Comparison of ENCODE assay signal across 9 cellular contexts in genomic region chr6:111844376-111844775, GRCh38. TPM values are rescaled to one million over a fixed set of nuclear protein-coding genes. Genes with fewer than 3 reads are reported as not detected.
DNase-seq lines count a peak whose midpoint lies in the region; ATAC-seq and TF ChIP-seq lines count a peak whose summit lies in the region.
"Had no signal": no experiment of that assay in that cellular context is flagged by ENCODE, and none has a peak within 500 bp of the region (broad histone marks: within the 10 kb centered on the region; RNA-seq: fewer than 3 reads in every experiment).

No MANE protein-coding gene starts in this region.

- H3K36me3 ChIP-seq in HUES64 (ENCODE audit: insufficient read depth, low read length) (no peaks in the 10 kb centered on the region), mesenchymal stem cell (ENCODE audit: control insufficient read depth in 1 of 2, insufficient read depth in 2 of 2, low read depth in 1 of 2, low read length in 2 of 2) (peaks cover 0 to 46% of the 10 kb centered on the region in 2 experiments), PC-3 (ENCODE audit: low read depth, low read length) (no peaks in the 10 kb centered on the region)

- peaks cover 23% of the 10 kb centered on the region for H3K79me1 ChIP-seq in mesenchymal stem cell (replicated peaks; ENCODE audit: low read length, poor library complexity, severe bottlenecking)

- BruUV-seq in PC-3 (replicated peaks; lab: Mats Ljungman, UMichigan) = no TSS peak

- CTCF ChIA-PET in PC-3 (lab: Charles Lee) = no interaction called here

- no peak overlapping the region for H3K4me3 ChIP-seq in HUES64 (ENCODE audit: low read length)
- no peak overlapping the region for H3K4me3 ChIP-seq in mesenchymal stem cell (ENCODE audit: insufficient read depth in 1 of 2, low read depth in 1 of 2, low read length in 2 of 2)
- H3K4me3 ChIP-seq in PC-3 (ENCODE audit: low read length) = no peak overlapping the region

- no peaks in the 10 kb centered on the region for H3K9me3 ChIP-seq in HUES64 (ENCODE audit: insufficient read depth, low read depth, low read length)
- H3K9me3 ChIP-seq in mesenchymal stem cell (ENCODE audit: control insufficient read depth, low read length) = no peaks in the 10 kb centered on the region
- no peaks in the 10 kb centered on the region for H3K9me3 ChIP-seq in PC-3 (ENCODE audit: low read length)

- no peak for TF ChIP-seq CTCF in PC-3 (conservative IDR thresholded peaks at IDR 0.05; ENCODE audit: low read depth, low read length)

- H3K9me2 ChIP-seq in PC-3 (replicated peaks; ENCODE audit: low read length) = no peaks in the 10 kb centered on the region

- DNase-seq in mesenchymal stem cell = no peak
- no peak for DNase-seq in PC-3
- DNase-seq in pons (ENCODE audit: low spot score) = no peak
- DNase-seq in activated CD4-positive, alpha-beta T cell treated with anti-CD3 and anti-CD28 coated beads, Interleukin-2, amount 50 U/mL, for 4 hours = no peak
- no peak for DNase-seq in amygdala (lab: John Stamatoyannopoulos, UW)
- DNase-seq: T1000 had no signal

- no peak overlapping the region for H2BK120ac ChIP-seq in mesenchymal stem cell (ENCODE audit: low read depth, low read length)

- no peak overlapping the region for H3K4me2 ChIP-seq in mesenchymal stem cell (ENCODE audit: low read length, poor library complexity, severe bottlenecking)
- no peak overlapping the region for H3K4me2 ChIP-seq in PC-3 (ENCODE audit: low read length)

- H3K79me2 ChIP-seq in PC-3 (ENCODE audit: low read length) = 0 out of 2 replicates have a peak, but pooled peaks cover 4% of the 10 kb centered on the region

- no peak overlapping the region for H2BK15ac ChIP-seq in mesenchymal stem cell (ENCODE audit: low read depth, poor library complexity, severe bottlenecking)

- H4K91ac ChIP-seq in mesenchymal stem cell (ENCODE audit: low read length) = no peak overlapping the region

- H2AFZ ChIP-seq in mesenchymal stem cell (ENCODE audit: low read depth, low read length) (no peak overlapping the region), PC-3 (ENCODE audit: low read length) (no peak overlapping the region)

- H3K4me1 ChIP-seq in HUES64 (ENCODE audit: insufficient read depth, low read length) (peaks cover 71% of the 10 kb centered on the region), mesenchymal stem cell (ENCODE audit: control insufficient read depth, insufficient read depth, low read depth, low read length) (peaks cover 27% of the 10 kb centered on the region), PC-3 (ENCODE audit: insufficient read depth, low read length) (peaks cover 8% of the 10 kb centered on the region)

- no peak overlapping the region for H3K14ac ChIP-seq in mesenchymal stem cell (ENCODE audit: low read length in 2 of 2)

- peak overlapping the region; percentile 57 for H2AK5ac ChIP-seq in mesenchymal stem cell (ENCODE audit: low read length, severe bottlenecking)

- H3F3A ChIP-seq in PC-3 (ENCODE audit: low read length, unreplicated experiment) = no peaks in the 10 kb centered on the region

- H4K20me1 ChIP-seq in PC-3 (ENCODE audit: low read length) = no peaks in the 10 kb centered on the region

- H3K4ac ChIP-seq in mesenchymal stem cell (ENCODE audit: low read depth in 1 of 2, low read length in 2 of 2) = no peak overlapping the region

- intact Hi-C loops in PC-3 (cut with micrococcal nuclease) = no loop called here

- H3K18ac ChIP-seq in mesenchymal stem cell (ENCODE audit: low read depth in 1 of 2, low read length in 2 of 2) = no peak overlapping the region

- H2BK5ac ChIP-seq in mesenchymal stem cell (ENCODE audit: low read depth, low read length, poor library complexity, severe bottlenecking) = peak overlapping the region; percentile 75

- 80% methylated on average over 4 of the region's 4 CpGs for WGBS in HUES64
- WGBS in mesenchymal stem cell = 83% methylated on average over 4 of the region's 4 CpGs

- peak; percentile 61 for ATAC-seq in GM18519 (IDR thresholded peaks at IDR 0.05; ENCODE audit: low FRiP score, unreplicated experiment)
- peak; percentile 64 for ATAC-seq in GM21526 (IDR thresholded peaks at IDR 0.05; ENCODE audit: low FRiP score, unreplicated experiment)
- ATAC-seq in PC-3 = no peak

- peak overlapping the region in 1 of 2 experiments; percentile 55 for H2BK12ac ChIP-seq in mesenchymal stem cell (ENCODE audit: low read length in 2 of 2)

- H3K23ac ChIP-seq in mesenchymal stem cell (ENCODE audit: low read length in 2 of 2) = no peak overlapping the region

- POLR2A ChIA-PET in PC-3 (lab: Charles Lee; ENCODE audit: unreplicated experiment) = no interaction called here

- H3K27ac ChIP-seq in HUES64 (ENCODE audit: low read depth, low read length) (0 out of 2 replicates have a peak overlapping the region, but pooled peaks have one; percentile 6), mesenchymal stem cell (ENCODE audit: low read length, poor library complexity, severe bottlenecking) (peak overlapping the region; percentile 77), PC-3 (ENCODE audit: low read length) (no peak overlapping the region)

- H3K27me3 ChIP-seq in HUES64 (ENCODE audit: insufficient read depth, low read length) (no peaks in the 10 kb centered on the region), mesenchymal stem cell (ENCODE audit: control insufficient read depth in 1 of 2, insufficient read depth in 1 of 2, low read length in 2 of 2) (no peaks in the 10 kb centered on the region), PC-3 (ENCODE audit: low read length) (no peaks in the 10 kb centered on the region)

- H3K9ac ChIP-seq in HUES64 (ENCODE audit: low read depth, low read length) = no peak overlapping the region; the same call in 1 of the 2 replicates
- H3K9ac ChIP-seq in mesenchymal stem cell (ENCODE audit: low read length) = no peak overlapping the region
- H3K9ac ChIP-seq in PC-3 (ENCODE audit: low read length) = no peak overlapping the region

- peak overlapping the region; percentile 2 for H4K8ac ChIP-seq in mesenchymal stem cell (ENCODE audit: low read length)

RNA-seq across cellular contexts. Expression of gene FYN, which starts 28.9 kb away (rescaled TPM):
- 68.1 TPM for polyA plus RNA-seq in HUES64 (2013, experiment 1 of 2)
- polyA plus RNA-seq in HUES64 (2013, experiment 2 of 2) = 68.6 TPM
- polyA plus RNA-seq in mesenchymal stem cell (2013, experiment 1 of 2) = 44.0 TPM
- 45.8 TPM for polyA plus RNA-seq in mesenchymal stem cell (2013, experiment 2 of 2)
- 27.6 and 57.4 TPM in 2 replicates for total RNA-seq in PC-3 (2014; rRNA removed)
